ENCODE assay signal across 8 cellular contexts in the genomic region with DNA sequence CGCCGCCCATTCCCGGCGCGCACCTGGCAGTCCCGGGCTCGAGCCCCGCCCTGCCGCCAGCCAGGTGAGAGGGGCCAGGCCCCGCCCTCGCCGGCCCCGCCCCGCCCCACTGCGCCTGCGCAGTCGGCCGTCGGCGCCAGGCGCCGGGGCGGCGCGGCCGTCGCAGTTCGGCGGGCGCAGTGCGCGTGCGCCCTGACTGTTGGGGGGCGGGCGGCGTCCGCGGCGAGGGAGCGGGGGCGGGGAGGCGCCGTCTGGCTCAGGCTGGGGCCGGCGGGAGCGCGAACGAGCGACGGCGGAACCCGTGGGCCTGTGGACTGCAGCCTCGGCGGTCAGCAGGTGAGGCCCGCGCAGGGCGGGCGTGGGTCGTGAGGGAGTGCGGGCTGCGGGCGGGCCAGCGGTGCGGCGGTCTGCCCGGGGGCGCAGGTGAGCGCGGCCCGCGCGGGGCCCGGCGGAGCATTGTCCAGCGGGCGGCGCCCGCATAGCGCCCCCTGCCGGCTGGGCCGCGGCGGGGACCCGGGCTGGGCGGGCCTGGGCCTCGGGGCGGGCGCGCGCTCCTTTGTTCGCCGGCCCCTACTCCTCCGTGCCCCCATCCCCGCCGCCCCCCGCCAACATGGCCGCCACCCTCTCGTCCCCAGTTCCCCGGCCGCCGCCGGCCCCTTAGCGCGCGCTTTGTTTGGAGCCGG. TPM values are rescaled to one million over a fixed set of nuclear protein-coding genes. Genes with fewer than 3 reads are reported as not detected.
DNase-seq lines count a peak whose midpoint lies in the region; ATAC-seq and TF ChIP-seq lines count a peak whose summit lies in the region.

A gene (plus strand): TSS at position 242 of the 683 bp plus-strand sequence. CDS start 38,096 bp downstream, outside the sequence.

- H2AK9ac ChIP-seq in IMR-90 (replicated peaks; ENCODE audit: low read depth, low read length, poor library complexity), result peak within 1 kb of the TSS; percentile 94

- H3K56ac ChIP-seq in IMR-90 (ENCODE audit: extremely low read depth, insufficient read depth, low read length), result peak within 1 kb of the TSS; percentile 98

- POLR2A ChIA-PET in IMR-90 (lab: Charles Lee; ENCODE audit: unreplicated experiment), result no interaction called here

- in situ Hi-C loops in IMR-90 (cut with MboI; ENCODE audit: low sequenced_read_pairs), result no loop called here

- peak within 1 kb of the TSS; percentile 99; the same call in 2 of the 3 replicates for H2BK15ac ChIP-seq in IMR-90 (ENCODE audit: low read depth, low read length)

- peaks cover 9% of the 10 kb centered on the region for H3K27me3 Mint-ChIP-seq in neural progenitor cell (ENCODE audit: insufficient read depth, low read depth)

- H3K4me3 ChIP-seq in IMR-90 (ENCODE audit: insufficient read depth, low read depth, low read length) (peak within 1 kb of the TSS; percentile 84), foreskin fibroblast (ENCODE audit: low read depth in 1 of 2, low read length in 2 of 2) (peak within 1 kb of the TSS; percentile 78 to 98), neural progenitor cell (peak within 1 kb of the TSS; percentile 66)

- peak within 1 kb of the TSS; percentile 95 for H2AK5ac ChIP-seq in IMR-90 (ENCODE audit: low read depth, low read length)

- intact Hi-C loops in IMR-90 (cut with micrococcal nuclease), result loop anchor here (1.0 to 5.0 kb wide), 6 partner anchors 190 to 612 kb away; no protein-coding TSS in a partner anchor

- no peaks in the 10 kb centered on the region for H3K9me3 ChIP-seq in IMR-90 (ENCODE audit: control insufficient read depth, insufficient read depth, low read length)
- H3K9me3 ChIP-seq in neural progenitor cell (ENCODE audit: low read depth), result no peaks in the 10 kb centered on the region

- CTCF ChIA-PET in IMR-90 (lab: Yijun Ruan, JAX), result no interaction called here

- peaks cover 8% of the 10 kb centered on the region; the same call in 1 of the 2 replicates for H4K20me1 ChIP-seq in IMR-90 (ENCODE audit: insufficient read depth, low read length)
- H4K20me1 ChIP-seq in neural progenitor cell (ENCODE audit: low read depth), result peaks cover 35% of the 10 kb centered on the region

- H2AFZ ChIP-seq in IMR-90 (replicated peaks; ENCODE audit: low read length, poor library complexity) (peak within 1 kb of the TSS; percentile 99), neural progenitor cell (replicated peaks) (peak within 1 kb of the TSS; percentile 83)

- peak within 1 kb of the TSS; percentile 95 for H2BK5ac ChIP-seq in IMR-90 (ENCODE audit: low read depth, low read length, poor library complexity, severe bottlenecking)

- H3K79me1 ChIP-seq in IMR-90 (ENCODE audit: low read depth in 1 of 2, low read length in 2 of 2), result peaks cover 13 to 32% of the 10 kb centered on the region in 2 experiments; a peak in 3 of 4 replicates

- peak within 1 kb of the TSS; percentile 99 for H3K27ac Mint-ChIP-seq in neural progenitor cell

- H3K18ac ChIP-seq in IMR-90 (ENCODE audit: low read depth, low read length), result peak within 1 kb of the TSS; percentile 86

- H3K4me1 Mint-ChIP-seq in neural progenitor cell, result peaks cover 23% of the 10 kb centered on the region

- H4K8ac ChIP-seq in IMR-90 (ENCODE audit: low read depth in 2 of 2, low read length in 2 of 2), result peak within 1 kb of the TSS; percentile 98 to 100

- H3K4me2 ChIP-seq in IMR-90 (ENCODE audit: low read depth, low read length) (peak within 1 kb of the TSS; percentile 98), neural progenitor cell (peak within 1 kb of the TSS; percentile 84)

- peaks cover 44% of the 10 kb centered on the region for H3K79me2 ChIP-seq in neural progenitor cell (ENCODE audit: low read depth)

- H3K36me3 ChIP-seq in IMR-90 (ENCODE audit: control insufficient read depth, insufficient read depth, low read length) (no peaks in the 10 kb centered on the region), neural progenitor cell (no peaks in the 10 kb centered on the region)

- dilution Hi-C loops in IMR-90 (cut with HindIII; ENCODE audit: low sequenced_read_pairs, unreplicated experiment), result no loop called here

- peak; percentile 84 for ATAC-seq in GM21528 (IDR thresholded peaks at IDR 0.05; ENCODE audit: low FRiP score, unreplicated experiment)
- peak; percentile 90 for ATAC-seq in IMR-90 (ENCODE audit: low read depth)

- BruUV-seq in IMR-90 (replicated peaks; lab: Mats Ljungman, UMichigan), result no TSS peak

- H4K5ac ChIP-seq in IMR-90 (ENCODE audit: low read depth, low read length), result peak within 1 kb of the TSS; percentile 97

- H3K4ac ChIP-seq in IMR-90 (ENCODE audit: low read depth, low read length), result peak within 1 kb of the TSS; percentile 95

- peak within 1 kb of the TSS; percentile 92 for H2BK120ac ChIP-seq in IMR-90 (ENCODE audit: low read depth, low read length)

- TF ChIP-seq RAD21 in IMR-90 (IDR thresholded peaks at IDR 0.05; ENCODE audit: low read length), result peak; percentile 44

- H3K4me3 Mint-ChIP-seq in neural progenitor cell, result peak within 1 kb of the TSS; percentile 97

- H3K27me3 ChIP-seq in IMR-90 (ENCODE audit: control insufficient read depth, insufficient read depth, low read length) (no peaks in the 10 kb centered on the region), neural progenitor cell (peaks cover 14% of the 10 kb centered on the region)

- peaks cover 13% of the 10 kb centered on the region for H3K4me1 ChIP-seq in IMR-90 (ENCODE audit: control insufficient read depth, insufficient read depth, low read length)
- peaks cover 11% of the 10 kb centered on the region for H3K4me1 ChIP-seq in neural progenitor cell

- peak within 1 kb of the TSS; percentile 93 for H3K14ac ChIP-seq in IMR-90 (replicated peaks; ENCODE audit: low read depth, low read length)

- peak; percentile 80 for DNase-seq in EH (ENCODE audit: low read depth)
- peak; percentile 62 for DNase-seq in IMR-90
- peak; percentile 20 to 60 for DNase-seq in SHP77 (lab: John Stamatoyannopoulos, UW)
- peak; percentile 95 for DNase-seq in activated effector memory CD4-positive, alpha-beta T cell treated with anti-CD3 and anti-CD28 coated beads, Interleukin-2, amount 50 U/mL, for 16 hours
- peak; percentile 61 to 90 for DNase-seq in foreskin fibroblast
- peak; percentile 94 for DNase-seq in neural progenitor cell (ENCODE audit: low spot score)
- peak; percentile 52 for DNase-seq in stromal cell of bone marrow (ENCODE audit: low read depth)

- H3K9me3 Mint-ChIP-seq in neural progenitor cell, result peaks cover 7% of the 10 kb centered on the region

- H3K23ac ChIP-seq in IMR-90 (ENCODE audit: low read depth, low read length), result peak within 1 kb of the TSS; percentile 97

- peaks cover 31% of the 10 kb centered on the region for H3K36me3 Mint-ChIP-seq in neural progenitor cell

- H3K27ac ChIP-seq in IMR-90 (ENCODE audit: insufficient read depth, low read length) (peak within 1 kb of the TSS; percentile 94), neural progenitor cell (peak within 1 kb of the TSS; percentile 95)

- peaks cover 7% of the 10 kb centered on the region for H3F3A ChIP-seq in neural progenitor cell (ENCODE audit: low read depth)

- H3K9ac ChIP-seq in IMR-90 (ENCODE audit: low read depth, low read length), result peak within 1 kb of the TSS; percentile 96
- H3K9ac ChIP-seq in neural progenitor cell, result peak within 1 kb of the TSS; percentile 84

- H2BK20ac ChIP-seq in IMR-90 (ENCODE audit: low read depth, low read length), result peak within 1 kb of the TSS; percentile 83

- TF ChIP-seq CTCF in IMR-90 (conservative IDR thresholded peaks at IDR 0.05; ENCODE audit: low read depth, low read length) (peak; percentile 64), foreskin fibroblast (IDR thresholded peaks at IDR 0.05; ENCODE audit: low read depth, low read length) (no peak), neural progenitor cell (IDR thresholded peaks at IDR 0.05) (peak; percentile 39)

- WGBS in IMR-90 (ENCODE audit: extremely low coverage in 2 of 2, insufficient read length in 1 of 2), 2 experiments, result 0% methylated on average over 17 of the region's 106 CpGs; no CpG with 5 or more reads in 1 of the 2 experiments

- H4K91ac ChIP-seq in IMR-90 (ENCODE audit: insufficient read depth, low read depth, low read length), result peak within 1 kb of the TSS; percentile 96

- 0 out of 2 replicates have a peak, but pooled peaks have one; percentile 30 for TF ChIP-seq POLR2A in IMR-90 (IDR thresholded peaks at IDR 0.05; ENCODE audit: low read depth, low read length)

- peaks cover 9% of the 10 kb centered on the region for H3K9me1 ChIP-seq in IMR-90 (ENCODE audit: insufficient read depth, low read length)

TF ChIP-seq in IMR-90, 13 proteins besides CTCF, POLR2A, EP300 and RAD21:
- TF ChIP-seq SMC3 (IDR thresholded peaks at IDR 0.05; ENCODE audit: low read depth, low read length) (peak; percentile 34; the same call in 1 of the 2 replicates), MXI1 (IDR thresholded peaks at IDR 0.05; ENCODE audit: borderline replicate concordance, low read depth, low read length) (0 out of 2 replicates have a peak, but pooled peaks have one; percentile 9), MAZ (IDR thresholded peaks at IDR 0.05; ENCODE audit: borderline replicate concordance, low read depth, low read length) (peak; percentile 52; the same call in 1 of the 2 replicates), RFX5 (IDR thresholded peaks at IDR 0.05; ENCODE audit: low read depth, low read length) (no peak), CHD1 (IDR thresholded peaks at IDR 0.05; ENCODE audit: low read depth, low read length) (no peak)

RNA-seq across cellular contexts. Expression of the gene that starts here (rescaled TPM):
- 141 and 189 TPM in 2 replicates for total RNA-seq in IMR-90 (2012; rRNA removed)
- 51.6 and 63.3 TPM in 2 replicates for polyA plus RNA-seq in IMR-90 (2012; rRNA removed)
- 17.1 and 25.4 TPM in 2 replicates for polyA plus RNA-seq in IMR-90 (2012; cell fraction: cytosol; rRNA removed)
- 18.8 and 130 TPM in 2 replicates for polyA plus RNA-seq in IMR-90 (2012; cell fraction: nucleus; rRNA removed; ENCODE audit: low replicate concordance)
- 82.5 and 101 TPM in 2 replicates for total RNA-seq in neural progenitor cell (ENCODE audit: low replicate concordance)

Comparison
In these comparisons a context has a peak if more than half of its experiments do, and no peak if none do; other contexts are left out.
1. Peak in every context shown above with its lines: DNase-seq, ATAC-seq, H3K4me3 ChIP-seq and H3K27ac ChIP-seq.
2. DNase-seq: peak in every context shown above with its lines; median percentile 95 in activated effector memory CD4-positive, alpha-beta T cell treated with anti-CD3 and anti-CD28 coated beads, Interleukin-2, amount 50 U/mL, for 16 hours; 94 in neural progenitor cell; 80 in EH; 76 in foreskin fibroblast; 62 in IMR-90; 52 in stromal cell of bone marrow; 40 in SHP77.